In genomic region chr3:50242371-50242770, GRCh38 we compare ENCODE assay signal across 9 cellular contexts. TPM values are rescaled to one million over a fixed set of nuclear protein-coding genes. Genes with fewer than 3 reads are reported as not detected.
A peak's percentile ranks its signal among the peaks of the same experiment; 100 is the strongest.
DNase-seq lines count a peak whose midpoint lies in the region; ATAC-seq, FAIRE-seq and TF ChIP-seq lines count a peak whose summit lies in the region.
"Had no signal": no experiment of that assay in that cellular context is flagged by ENCODE, and none has a peak within 500 bp of the region (broad histone marks: within the 10 kb centered on the region; RNA-seq: fewer than 3 reads in every experiment).

No MANE protein-coding gene starts in this region.

- peak overlapping the region; percentile 43; the same call in 1 of the 2 replicates for H3K4me2 ChIP-seq in K562 (ENCODE audit: insufficient read depth, low read length)

- peaks cover 4% of the 10 kb centered on the region for H3K36me3 ChIP-seq in left ventricle myocardium inferior
- H3K36me3 ChIP-seq in K562 (ENCODE audit: control insufficient read depth, insufficient read depth, low read length) = peaks cover 7% of the 10 kb centered on the region; the same call in 1 of the 3 replicates
- H3K36me3 ChIP-seq in muscle layer of colon (ENCODE audit: insufficient read depth, low read length) = peaks cover 7% of the 10 kb centered on the region
- H3K36me3 ChIP-seq in upper lobe of left lung = peaks cover 0 to 26% (median 9%) of the 10 kb centered on the region in 4 donors

- H3K4me1 ChIP-seq in left ventricle myocardium inferior (peaks cover 100% of the 10 kb centered on the region), K562 (replicated peaks in 1 of 2; ENCODE audit: control insufficient read depth in 2 of 2, insufficient read depth in 2 of 2, low read length in 2 of 2) (peaks cover 51 to 66% of the 10 kb centered on the region in 2 experiments), muscle layer of colon (ENCODE audit: insufficient read depth, low read length) (peaks cover 84% of the 10 kb centered on the region), upper lobe of left lung (peaks cover 92 to 98% (median 95%) of the 10 kb centered on the region in 4 donors)

- BruUV-seq in K562 (replicated peaks; lab: Mats Ljungman, UMichigan) = no TSS peak

- peak overlapping the region; percentile 91 for H3K4me3 ChIP-seq in left ventricle myocardium inferior
- no peak overlapping the region for H3K4me3 ChIP-seq in K562
- no peak overlapping the region for H3K4me3 ChIP-seq in muscle layer of colon (ENCODE audit: low read depth in 1 of 2, low read length in 2 of 2)
- H3K4me3 ChIP-seq in upper lobe of left lung = peak overlapping the region in 2 of 4 donors; percentile 10 to 20

- POLR2A ChIA-PET in K562 (lab: Yijun Ruan, JAX) = interaction anchor here (0.6 kb wide), 1 partner anchor 106 kb away, joined by 3 read pairs; no protein-coding TSS in a partner anchor

- in situ Hi-C loops in K562 (cut with MboI) = no loop called here

- 57% methylated on average over 2 of the region's 4 CpGs for WGBS in K562 (ENCODE audit: insufficient coverage, low coverage, missing lambda C conversion rate)
- 50% methylated on average over 4 of the region's 4 CpGs; no CpG with 5 or more reads in 1 of the 2 donors for WGBS in upper lobe of left lung, 2 donors

- H3K9me3 ChIP-seq in left ventricle myocardium inferior (replicated peaks) (no peaks in the 10 kb centered on the region), K562 (replicated peaks; ENCODE audit: control insufficient read depth, insufficient read depth, low read depth, low read length) (no peaks in the 10 kb centered on the region), muscle layer of colon (ENCODE audit: low read length) (no peaks in the 10 kb centered on the region), upper lobe of left lung (no peaks in the 10 kb centered on the region)

- H4K20me1 ChIP-seq in K562 (replicated peaks; ENCODE audit: control insufficient read depth, insufficient read depth, low read length) = no peaks in the 10 kb centered on the region

- intact Hi-C loops in left ventricle myocardium inferior (cut with micrococcal nuclease) (no loop called here), left ventricle myocardium superior (cut with micrococcal nuclease) (no loop called here), K562 (cut with micrococcal nuclease) (no loop called here)

- H3K27ac ChIP-seq in left ventricle myocardium inferior (replicated peaks) = peak overlapping the region; percentile 99
- H3K27ac ChIP-seq in K562 (ENCODE audit: extremely low read depth, low read depth, low read length) = peak overlapping the region; percentile 33; the same call in 2 of the 3 replicates
- H3K27ac ChIP-seq in muscle layer of colon (ENCODE audit: low read depth, low read length) = peak overlapping the region; percentile 50
- peak overlapping the region; percentile 94 to 98 (median 95) for H3K27ac ChIP-seq in upper lobe of left lung

- DNase-seq in left ventricle myocardium inferior (no peak), left ventricle myocardium superior (no peak), K562 (ENCODE audit: extremely low read depth in 1 of 4, low spot score in 3 of 4) (no peak), upper lobe of left lung (no peak), GM19240 (ENCODE audit: insufficient read length, low spot score) (no peak), COR-L47 (lab: John Stamatoyannopoulos, UW) (no peak)

- CTCF ChIA-PET in K562 (lab: Yijun Ruan, JAX; ENCODE audit: low intra/inter-chr PET ratio) = no interaction called here

- no peak for TF ChIP-seq RAD21 in K562 (CRISPR knock-in tag; conservative IDR thresholded peaks at IDR 0.05 in 1 of 2, IDR thresholded peaks at IDR 0.05 in 1 of 2)

- peak overlapping the region in 1 of 2 experiments; percentile 38; a peak in 2 of 4 replicates for H3K9ac ChIP-seq in K562 (ENCODE audit: insufficient read depth in 1 of 2, low read depth in 2 of 2, low read length in 2 of 2)
- H3K9ac ChIP-seq in muscle layer of colon (ENCODE audit: low read length) = no peak overlapping the region

- no peaks in the 10 kb centered on the region for H3K9me1 ChIP-seq in K562 (ENCODE audit: control insufficient read depth, insufficient read depth, low read length)

- TF ChIP-seq CTCF in left ventricle myocardium inferior (IDR thresholded peaks at IDR 0.05; ENCODE audit: borderline replicate concordance) (no peak), K562 (IDR thresholded peaks at IDR 0.05 in 2 of 3, conservative IDR thresholded peaks at IDR 0.05 in 1 of 3; ENCODE audit: insufficient read depth in 2 of 3, low read depth in 1 of 3, low read length in 3 of 3) (no peak), upper lobe of left lung (IDR thresholded peaks at IDR 0.05) (no peak)

- H2AFZ ChIP-seq in K562 (ENCODE audit: low read depth, low read length) = no peak overlapping the region

- no peak for TF ChIP-seq EP300 in K562 (IDR thresholded peaks at IDR 0.05; ENCODE audit: low read length)
- TF ChIP-seq EP300 in upper lobe of left lung (IDR thresholded peaks at IDR 0.05) = no peak

- H3K79me2 ChIP-seq in K562 (ENCODE audit: control insufficient read depth, insufficient read depth, low read length) = peaks cover 44% of the 10 kb centered on the region

- TF ChIP-seq POLR2A in K562 (conservative IDR thresholded peaks at IDR 0.05) (no peak), upper lobe of left lung (IDR thresholded peaks at IDR 0.05) (no peak)

- FAIRE-seq in K562 (lab: Jason Lieb, UNC) = no peak

- ATAC-seq in left ventricle myocardium superior = no peak
- ATAC-seq in K562 = no peak
- no peak for ATAC-seq in upper lobe of left lung (ENCODE audit: low FRiP score in 2 of 2)
- no peak for ATAC-seq in GM21447 (IDR thresholded peaks at IDR 0.05; ENCODE audit: unreplicated experiment)

- no peaks in the 10 kb centered on the region for H3K27me3 ChIP-seq in left ventricle myocardium inferior (ENCODE audit: low read depth)
- H3K27me3 ChIP-seq in K562 (ENCODE audit: control insufficient read depth in 2 of 2, insufficient read depth in 2 of 2, low read length in 2 of 2) = no peaks in the 10 kb centered on the region
- H3K27me3 ChIP-seq in muscle layer of colon (ENCODE audit: control insufficient read depth in 1 of 2, insufficient read depth in 2 of 2, low read length in 2 of 2) = no peaks in the 10 kb centered on the region
- no peaks in the 10 kb centered on the region for H3K27me3 ChIP-seq in upper lobe of left lung

RNA-seq across cellular contexts. Expression of gene GNAI2, which starts 6.4 kb away (rescaled TPM):
- total RNA-seq in left ventricle myocardium inferior (118 TPM), left ventricle myocardium superior (137 TPM), K562 (2014; rRNA removed) (41.0 and 53.8 TPM in 2 replicates), K562 (2014; rRNA removed; fragmentation: Illumina TruSeq; extraction: Trizol) (18.6 and 19.5 TPM in 2 replicates), K562 (2015; rRNA removed; fragmentation: Illumina TruSeq; extraction: Trizol) (41.1 and 42.7 TPM in 2 replicates), K562 (2021) (55.4 and 60.5 TPM in 2 replicates), upper lobe of left lung (100 to 1,000 TPM; 191 to 440 (median 295) TPM)
- total RNA-seq in K562 (2011; cell fraction: chromatin; rRNA removed; ENCODE audit: low replicate concordance) = 32.6 and 87.4 TPM in 2 replicates
- total RNA-seq in K562 (2011; cell fraction: nucleolus; rRNA removed) = 69.2 and 80.9 TPM in 2 replicates
- 56.0 and 62.0 TPM in 2 replicates for total RNA-seq in K562 (2011; cell fraction: nucleoplasm; rRNA removed)
- polyA plus RNA-seq in K562 (2011; rRNA removed) (72.2 and 172 TPM in 2 replicates), K562 (2014; fragmentation: Illumina TruSeq; extraction: Trizol) (49.3 and 56.1 TPM in 2 replicates), K562 (2014; fragmentation: Nextera tagmentation; extraction: Ambion mirVana) (1 to 10 TPM; 1.1 to 2.5 TPM), K562 (2014; rRNA removed) (41.4 and 51.2 TPM in 2 replicates)
- 128 and 171 TPM in 2 replicates for polyA plus RNA-seq in K562 (2011; cell fraction: cytosol; rRNA removed)
- polyA plus RNA-seq in K562 (2011; cell fraction: nucleus; rRNA removed) = 49.7 and 89.7 TPM in 2 replicates
- 64.5 and 84.8 TPM in 2 replicates for polyA plus RNA-seq in K562 (2012)
- 112 and 135 TPM in 2 replicates for polyA minus RNA-seq in K562 (2011; rRNA and poly(A)+ RNA removed)
- 34.5 and 65.7 TPM in 2 replicates for polyA minus RNA-seq in K562 (2011; cell fraction: cytosol; rRNA and poly(A)+ RNA removed)
- polyA minus RNA-seq in K562 (2011; cell fraction: nucleus; rRNA and poly(A)+ RNA removed) = 11.7 and 24.4 TPM in 2 replicates

RNA-seq across cellular contexts. Expression of gene SEMA3B, which starts 26.6 kb away (rescaled TPM):
- total RNA-seq in left ventricle myocardium inferior = 23.2 TPM
- total RNA-seq in left ventricle myocardium superior = 20.6 TPM
- total RNA-seq in K562 (2011; cell fraction: chromatin; rRNA removed; ENCODE audit: low replicate concordance) = 7.6 and 22.1 TPM in 2 replicates
- 12.1 and 17.2 TPM in 2 replicates for total RNA-seq in K562 (2011; cell fraction: nucleolus; rRNA removed)
- 4.6 and 11.0 TPM in 2 replicates for total RNA-seq in K562 (2011; cell fraction: nucleoplasm; rRNA removed)
- 0.82 and 1.1 TPM in 2 replicates for total RNA-seq in K562 (2014; rRNA removed)
- total RNA-seq in K562 (2014; rRNA removed; fragmentation: Illumina TruSeq; extraction: Trizol) = 0.13 and 0.18 TPM in 2 replicates
- 0.29 and 0.30 TPM in 2 replicates for total RNA-seq in K562 (2015; rRNA removed; fragmentation: Illumina TruSeq; extraction: Trizol)
- 1.8 and 2.2 TPM in 2 replicates for total RNA-seq in K562 (2021)
- 1.3 and 2.5 TPM in 2 replicates for polyA plus RNA-seq in K562 (2011; rRNA removed)
- polyA plus RNA-seq in K562 (2011; cell fraction: cytosol; rRNA removed) = 1.5 and 2.7 TPM in 2 replicates
- polyA plus RNA-seq in K562 (2011; cell fraction: nucleus; rRNA removed) = 31.8 and 37.3 TPM in 2 replicates
- 1.3 and 4.7 TPM in 2 replicates for polyA plus RNA-seq in K562 (2012)
- 0.27 and 0.37 TPM in 2 replicates for polyA plus RNA-seq in K562 (2014; fragmentation: Illumina TruSeq; extraction: Trizol)
- polyA plus RNA-seq in K562 (2014; fragmentation: Nextera tagmentation; extraction: Ambion mirVana) = under 1 TPM in 1 of 2 experiments, not detected in 1; 0.03 TPM
- polyA plus RNA-seq in K562 (2014; rRNA removed) = 1.7 and 2.3 TPM in 2 replicates
- 0.18 and 0.33 TPM in 2 replicates for polyA minus RNA-seq in K562 (2011; rRNA and poly(A)+ RNA removed)
- 3.0 and 5.2 TPM in 2 replicates for polyA minus RNA-seq in K562 (2011; cell fraction: cytosol; rRNA and poly(A)+ RNA removed)
- 4.4 and 10.3 TPM in 2 replicates for polyA minus RNA-seq in K562 (2011; cell fraction: nucleus; rRNA and poly(A)+ RNA removed)
- 100 to 1,000 TPM in 5 of 6 donors, 10 to 100 TPM in 1; 98.3 to 242 (median 122) TPM for total RNA-seq in upper lobe of left lung

RNA-seq across cellular contexts. Expression of gene LSMEM2, which starts 36.5 kb away (rescaled TPM):
- 27.7 TPM for total RNA-seq in left ventricle myocardium inferior
- total RNA-seq in left ventricle myocardium superior = 31.6 TPM
- not detected in 2 replicates for total RNA-seq in K562 (2011; cell fraction: chromatin; rRNA removed; ENCODE audit: low replicate concordance)
- total RNA-seq in K562 (2011; cell fraction: nucleolus; rRNA removed) = not detected in 2 replicates
- total RNA-seq in K562 (2011; cell fraction: nucleoplasm; rRNA removed) = not detected in 2 replicates
- total RNA-seq in K562 (2014; rRNA removed) = not detected in 2 replicates
- not detected in 2 replicates for total RNA-seq in K562 (2014; rRNA removed; fragmentation: Illumina TruSeq; extraction: Trizol)
- not detected in 2 replicates for total RNA-seq in K562 (2015; rRNA removed; fragmentation: Illumina TruSeq; extraction: Trizol)
- not detected in 2 replicates for total RNA-seq in K562 (2021)
- polyA plus RNA-seq in K562 (2011; rRNA removed) = not detected in 2 replicates
- polyA plus RNA-seq in K562 (2011; cell fraction: cytosol; rRNA removed) = not detected in 2 replicates
- polyA plus RNA-seq in K562 (2011; cell fraction: nucleus; rRNA removed) = 0.10 TPM in 1 of 2 replicates, not detected in the other
- polyA plus RNA-seq in K562 (2012) = 0.08 and 0.12 TPM in 2 replicates
- not detected in 2 replicates for polyA plus RNA-seq in K562 (2014; fragmentation: Illumina TruSeq; extraction: Trizol)
- polyA plus RNA-seq in K562 (2014; fragmentation: Nextera tagmentation; extraction: Ambion mirVana) = not detected
- not detected in 2 replicates for polyA plus RNA-seq in K562 (2014; rRNA removed)
- polyA minus RNA-seq in K562 (2011; rRNA and poly(A)+ RNA removed) = not detected in 2 replicates
- not detected in 2 replicates for polyA minus RNA-seq in K562 (2011; cell fraction: cytosol; rRNA and poly(A)+ RNA removed)
- not detected in 2 replicates for polyA minus RNA-seq in K562 (2011; cell fraction: nucleus; rRNA and poly(A)+ RNA removed)
- under 1 TPM in 2 of 6 donors, not detected in 4; 0.14 to 0.59 TPM for total RNA-seq in upper lobe of left lung
- total RNA-seq: fibroblast of villous mesenchyme had no signal

RNA-seq across cellular contexts. Expression of gene SLC38A3, which starts 37.3 kb away (rescaled TPM):
- total RNA-seq in left ventricle myocardium inferior = 10.4 TPM
- 10.4 TPM for total RNA-seq in left ventricle myocardium superior
- total RNA-seq in K562 (2011; cell fraction: chromatin; rRNA removed; ENCODE audit: low replicate concordance) = 0.99 and 3.1 TPM in 2 replicates
- 1.6 and 3.8 TPM in 2 replicates for total RNA-seq in K562 (2011; cell fraction: nucleolus; rRNA removed)
- 1.3 and 1.5 TPM in 2 replicates for total RNA-seq in K562 (2011; cell fraction: nucleoplasm; rRNA removed)
- total RNA-seq in K562 (2014; rRNA removed) = 0.09 TPM in 1 of 2 replicates, not detected in the other
- not detected in 2 replicates for total RNA-seq in K562 (2014; rRNA removed; fragmentation: Illumina TruSeq; extraction: Trizol)
- total RNA-seq in K562 (2015; rRNA removed; fragmentation: Illumina TruSeq; extraction: Trizol) = not detected in 2 replicates
- 0.16 and 0.27 TPM in 2 replicates for total RNA-seq in K562 (2021)
- 0.38 and 0.66 TPM in 2 replicates for polyA plus RNA-seq in K562 (2011; rRNA removed)
- 0.47 and 0.52 TPM in 2 replicates for polyA plus RNA-seq in K562 (2011; cell fraction: cytosol; rRNA removed)
- polyA plus RNA-seq in K562 (2011; cell fraction: nucleus; rRNA removed) = 2.9 and 4.2 TPM in 2 replicates
- polyA plus RNA-seq in K562 (2012) = not detected in 2 replicates
- not detected in 2 replicates for polyA plus RNA-seq in K562 (2014; fragmentation: Illumina TruSeq; extraction: Trizol)
- not detected for polyA plus RNA-seq in K562 (2014; fragmentation: Nextera tagmentation; extraction: Ambion mirVana)
- polyA plus RNA-seq in K562 (2014; rRNA removed) = not detected in 2 replicates
- 0.46 and 0.57 TPM in 2 replicates for polyA minus RNA-seq in K562 (2011; rRNA and poly(A)+ RNA removed)
- 0.29 and 1.1 TPM in 2 replicates for polyA minus RNA-seq in K562 (2011; cell fraction: cytosol; rRNA and poly(A)+ RNA removed)
- polyA minus RNA-seq in K562 (2011; cell fraction: nucleus; rRNA and poly(A)+ RNA removed) = 0.54 and 0.78 TPM in 2 replicates
- total RNA-seq in upper lobe of left lung = under 1 TPM in 2 of 6 donors, not detected in 4; 0.15 to 0.17 TPM
- total RNA-seq: fibroblast of villous mesenchyme had no signal

RNA-seq across cellular contexts. Expression of gene IFRD2, which starts 49.9 kb away (rescaled TPM):
- total RNA-seq in left ventricle myocardium inferior (54.9 TPM), left ventricle myocardium superior (79.3 TPM), K562 (2014; rRNA removed) (75.1 and 91.2 TPM in 2 replicates), K562 (2014; rRNA removed; fragmentation: Illumina TruSeq; extraction: Trizol) (31.2 and 42.6 TPM in 2 replicates), K562 (2015; rRNA removed; fragmentation: Illumina TruSeq; extraction: Trizol) (54.4 and 57.2 TPM in 2 replicates), K562 (2021) (115 and 116 TPM in 2 replicates), upper lobe of left lung (100 to 1,000 TPM in 2 of 6 donors, 10 to 100 TPM in 4; 45.4 to 126 (median 77.5) TPM)
- 134 and 435 TPM in 2 replicates for total RNA-seq in K562 (2011; cell fraction: chromatin; rRNA removed; ENCODE audit: low replicate concordance)
- total RNA-seq in K562 (2011; cell fraction: nucleolus; rRNA removed) = 318 and 350 TPM in 2 replicates
- total RNA-seq in K562 (2011; cell fraction: nucleoplasm; rRNA removed) = 152 and 197 TPM in 2 replicates
- polyA plus RNA-seq in K562 (2011; rRNA removed) (44.6 and 56.2 TPM in 2 replicates), K562 (2014; fragmentation: Illumina TruSeq; extraction: Trizol) (52.8 and 58.1 TPM in 2 replicates), K562 (2014; fragmentation: Nextera tagmentation; extraction: Ambion mirVana) (10 to 100 TPM; 30.5 to 41.0 TPM), K562 (2014; rRNA removed) (79.9 and 91.5 TPM in 2 replicates)
- 47.8 and 103 TPM in 2 replicates for polyA plus RNA-seq in K562 (2011; cell fraction: cytosol; rRNA removed)
- 475 and 549 TPM in 2 replicates for polyA plus RNA-seq in K562 (2011; cell fraction: nucleus; rRNA removed)
- polyA plus RNA-seq in K562 (2012) = 69.2 and 72.6 TPM in 2 replicates
- polyA minus RNA-seq in K562 (2011; rRNA and poly(A)+ RNA removed) = 20.2 and 31.4 TPM in 2 replicates
- polyA minus RNA-seq in K562 (2011; cell fraction: cytosol; rRNA and poly(A)+ RNA removed) = 26.1 and 29.9 TPM in 2 replicates
- 118 and 130 TPM in 2 replicates for polyA minus RNA-seq in K562 (2011; cell fraction: nucleus; rRNA and poly(A)+ RNA removed)

Comparison
In these comparisons a context has a peak if more than half of its experiments do, and no peak if none do; other contexts are left out.
1. H3K27ac ChIP-seq: peak in every context shown above with its lines; median percentile 99 in left ventricle myocardium inferior; 95 in upper lobe of left lung; 50 in muscle layer of colon; 33 in K562.
2. RNA of gene LSMEM2, which starts 36.5 kb away (total RNA-seq): 31.6 TPM in left ventricle myocardium superior (single experiment) and 27.7 TPM in left ventricle myocardium inferior (single experiment); 0.14 to 0.59 TPM in upper lobe of left lung and not detected in K562; every median in the first group is over 10 times any median in the second.